ENCODE assay signal across 1 cellular context in the genomic region with DNA sequence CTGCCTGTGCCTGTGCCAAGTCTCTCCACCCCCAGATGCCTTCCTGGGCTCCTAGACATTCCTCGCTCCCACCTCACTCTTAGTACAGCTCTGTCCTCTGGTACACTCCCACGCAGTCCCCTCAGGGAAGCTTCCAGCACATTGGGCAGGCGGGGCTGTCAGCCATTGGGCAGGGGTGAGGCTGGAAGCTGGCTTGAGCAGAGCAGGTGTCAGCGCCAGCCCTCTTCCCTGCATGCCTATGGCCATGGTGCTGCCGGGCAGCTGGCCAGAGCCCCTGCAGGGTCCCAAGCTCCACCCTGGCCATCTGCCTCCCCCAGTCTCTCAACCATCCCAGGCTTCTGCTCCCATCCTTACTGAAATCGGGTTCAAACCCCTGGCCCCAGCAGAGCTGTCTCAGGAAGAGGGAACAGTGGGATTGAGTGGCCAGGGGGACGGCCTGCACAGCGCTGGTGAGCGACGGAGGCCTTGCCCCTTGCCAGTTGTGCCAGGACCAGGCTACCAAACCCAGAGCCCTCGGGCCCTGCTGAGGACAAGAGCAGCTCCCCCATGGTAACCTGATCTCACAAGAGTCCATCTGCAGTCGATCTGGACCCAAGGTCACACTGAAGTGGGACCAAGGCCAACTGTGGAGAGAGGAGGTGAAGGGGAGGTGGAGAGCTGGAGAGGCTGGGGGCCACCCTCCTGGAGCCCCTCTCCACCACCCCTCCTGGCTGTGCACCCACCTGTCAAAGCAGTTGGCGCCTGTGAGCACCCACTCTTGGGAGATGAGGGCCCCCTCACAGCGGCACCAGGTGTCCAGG.
TF ChIP-seq lines count a peak whose summit lies in the region.

No MANE protein-coding gene starts in this region.

TF ChIP-seq in IMR-90, 13 proteins besides CTCF, POLR2A, EP300 and RAD21:
- TF ChIP-seq BHLHE40 (IDR thresholded peaks at IDR 0.05; ENCODE audit: low read depth, low read length), result no peak
- TF ChIP-seq MAFK (IDR thresholded peaks at IDR 0.05; ENCODE audit: low read depth, low read length), result no peak
- TF ChIP-seq CEBPB (IDR thresholded peaks at IDR 0.05; ENCODE audit: low read depth, low read length), result no peak
- TF ChIP-seq FOS (IDR thresholded peaks at IDR 0.05; ENCODE audit: low read depth, low read length), result no peak
- TF ChIP-seq, protein P1, sequence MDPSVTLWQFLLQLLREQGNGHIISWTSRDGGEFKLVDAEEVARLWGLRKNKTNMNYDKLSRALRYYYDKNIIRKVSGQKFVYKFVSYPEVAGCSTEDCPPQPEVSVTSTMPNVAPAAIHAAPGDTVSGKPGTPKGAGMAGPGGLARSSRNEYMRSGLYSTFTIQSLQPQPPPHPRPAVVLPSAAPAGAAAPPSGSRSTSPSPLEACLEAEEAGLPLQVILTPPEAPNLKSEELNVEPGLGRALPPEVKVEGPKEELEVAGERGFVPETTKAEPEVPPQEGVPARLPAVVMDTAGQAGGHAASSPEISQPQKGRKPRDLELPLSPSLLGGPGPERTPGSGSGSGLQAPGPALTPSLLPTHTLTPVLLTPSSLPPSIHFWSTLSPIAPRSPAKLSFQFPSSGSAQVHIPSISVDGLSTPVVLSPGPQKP (IDR thresholded peaks at IDR 0.05; ENCODE audit: borderline replicate concordance, low read depth, low read length), result no peak
- no peak for TF ChIP-seq MXI1 (IDR thresholded peaks at IDR 0.05; ENCODE audit: borderline replicate concordance, low read depth, low read length)
